Comparison of ENCODE assay signal across 8 cellular contexts in the genomic region with DNA sequence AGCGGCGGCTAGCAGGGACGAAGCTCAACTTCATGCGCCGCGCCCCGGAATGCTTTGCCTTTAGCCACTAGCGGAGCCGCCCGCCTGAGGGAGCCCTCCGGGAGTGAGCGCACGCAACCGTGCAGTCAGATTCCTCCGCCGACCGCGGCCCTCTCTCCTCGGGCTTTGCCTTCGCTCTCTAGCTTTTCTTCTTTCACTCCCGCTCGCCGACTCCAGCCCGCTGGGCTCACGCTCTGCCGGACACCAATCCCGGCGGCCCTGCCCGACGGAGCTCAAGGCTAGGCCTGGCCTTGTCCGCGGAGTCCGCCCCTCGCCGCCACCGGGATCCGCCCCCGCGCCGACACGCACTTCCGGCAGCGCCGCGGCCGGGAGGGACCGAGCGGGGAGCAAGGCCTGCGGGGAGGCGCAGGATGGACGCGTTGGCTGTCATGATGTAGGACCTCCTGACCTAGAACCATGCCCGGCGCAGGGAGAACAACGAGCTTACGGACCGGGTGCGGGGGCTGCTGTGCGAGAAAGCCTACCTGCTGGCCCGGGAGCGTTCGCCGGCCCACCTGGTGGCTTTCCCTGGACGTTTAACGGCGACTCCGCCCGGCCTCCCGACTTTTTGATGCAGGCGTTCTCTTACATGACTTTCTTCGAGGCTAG. TPM values are rescaled to one million over a fixed set of nuclear protein-coding genes. Genes with fewer than 3 reads are reported as not detected.
DNase-seq lines count a peak whose midpoint lies in the region; ATAC-seq lines count a peak whose summit lies in the region.

No MANE protein-coding gene starts in this region.

- peak overlapping the region; percentile 71 for H3K14ac ChIP-seq in neuronal stem cell (ENCODE audit: low read length)

- peak overlapping the region; percentile 99 for H3K18ac ChIP-seq in neuronal stem cell (ENCODE audit: low read length)

- H2BK5ac ChIP-seq in neuronal stem cell (ENCODE audit: low read length) = peak overlapping the region; percentile 96

- no peak overlapping the region for H4K91ac ChIP-seq in neuronal stem cell (ENCODE audit: low read depth, low read length, poor library complexity)

- H3K27me3 ChIP-seq in neuronal stem cell (ENCODE audit: control insufficient read depth in 3 of 3, insufficient read depth in 3 of 3, low read depth in 1 of 3, low read length in 3 of 3) = no peaks in the 10 kb centered on the region

- H2BK120ac ChIP-seq in neuronal stem cell (ENCODE audit: low read depth, low read length) = peak overlapping the region; percentile 47

- peak overlapping the region; percentile 97 for H3K9ac ChIP-seq in neuronal stem cell (ENCODE audit: low read depth, low read length, poor library complexity)

- H2AFZ ChIP-seq in neuronal stem cell (ENCODE audit: low read length) = peak overlapping the region; percentile 99

- no CpG with 5 or more reads among the region's 71 CpGs for WGBS in neuronal stem cell (ENCODE audit: extremely low coverage in 2 of 2, insufficient read length in 2 of 2, insufficient replicate concordance in 1 of 2), 2 donors

- H3K4ac ChIP-seq in neuronal stem cell (ENCODE audit: low read length) = no peak overlapping the region

- H3K4me1 ChIP-seq in neuronal stem cell (ENCODE audit: control insufficient read depth in 2 of 2, insufficient read depth in 1 of 2, low read depth in 1 of 2, low read length in 2 of 2) = peaks cover 2 to 3% of the 10 kb centered on the region in 2 donors

- H3K27ac ChIP-seq in neuronal stem cell (replicated peaks; ENCODE audit: low read length) = peak overlapping the region; percentile 100

- H3K4me2 ChIP-seq in neuronal stem cell (ENCODE audit: insufficient read depth, low read length, poor library complexity, severe bottlenecking) = peak overlapping the region; percentile 97

- no peak overlapping the region for H2BK12ac ChIP-seq in neuronal stem cell (ENCODE audit: low read length)

- H3K36me3 ChIP-seq in neuronal stem cell (replicated peaks in 1 of 2; ENCODE audit: control insufficient read depth in 2 of 2, insufficient read depth in 2 of 2, low read length in 2 of 2) = peaks cover 0 to 34% of the 10 kb centered on the region in 2 donors

- H3K9me3 ChIP-seq in neuronal stem cell (replicated peaks in 1 of 2; ENCODE audit: control insufficient read depth in 2 of 2, insufficient read depth in 1 of 2, low read depth in 1 of 2, low read length in 2 of 2) = peaks cover 0 to 2% of the 10 kb centered on the region in 2 donors

- peak; percentile 90 for ATAC-seq in GM21619 (IDR thresholded peaks at IDR 0.05; ENCODE audit: unreplicated experiment)

- peaks cover 7% of the 10 kb centered on the region for H3K79me1 ChIP-seq in neuronal stem cell (ENCODE audit: low read depth, low read length)

- no peak overlapping the region for H4K8ac ChIP-seq in neuronal stem cell (ENCODE audit: low read depth, low read length)

- DNase-seq in EH (ENCODE audit: low read depth) (peak; percentile 84), KG1 (lab: John Stamatoyannopoulos, UW) (peak; percentile 79), SHP77 (lab: John Stamatoyannopoulos, UW) (peak; percentile 82 to 87), foreskin melanocyte (peak; percentile 93), neuronal stem cell (ENCODE audit: low spot score) (peak; percentile 87), stromal cell of bone marrow (ENCODE audit: low read depth) (peak; percentile 78)
- peak; percentile 81 to 91 (median 86) for DNase-seq in activated naive CD4-positive, alpha-beta T cell (lab: John Stamatoyannopoulos, UW)

- H3K4me3 ChIP-seq in neuronal stem cell (ENCODE audit: low read length in 2 of 2) = peak overlapping the region; percentile 86 to 88

- H3K23ac ChIP-seq in neuronal stem cell (ENCODE audit: low read depth, low read length, poor library complexity) = peak overlapping the region; percentile 99

- H2AK5ac ChIP-seq in neuronal stem cell (ENCODE audit: low read depth, low read length) = peak overlapping the region; percentile 37

- peak overlapping the region; percentile 87 for H2BK15ac ChIP-seq in neuronal stem cell (ENCODE audit: low read length)

RNA-seq across cellular contexts. Expression of a gene that starts 40.8 kb away (rescaled TPM):
- not detected for polyA plus RNA-seq in neuronal stem cell (2013, experiment 1 of 2)
- polyA plus RNA-seq in neuronal stem cell (2013, experiment 2 of 2) = not detected

RNA-seq across cellular contexts. Expression of a gene that starts 57.7 kb away (rescaled TPM):
- polyA plus RNA-seq in neuronal stem cell (2013, experiment 1 of 2) = 8.0 TPM
- polyA plus RNA-seq in neuronal stem cell (2013, experiment 2 of 2) = 7.7 TPM

Comparison
In these comparisons a context has a peak if more than half of its experiments do, and no peak if none do; other contexts are left out.
1. Peak in every context shown above with its lines: DNase-seq, ATAC-seq, H3K4me3 ChIP-seq and H3K27ac ChIP-seq.